Comparison of ENCODE assay signal across 15 cellular contexts in genomic region chr1:89276690-89277089, GRCh38. TPM values are rescaled to one million over a fixed set of nuclear protein-coding genes. Genes with fewer than 3 reads are reported as not detected.
A peak's percentile ranks its signal among the peaks of the same experiment; 100 is the strongest.
DNase-seq lines count a peak whose midpoint lies in the region; ATAC-seq and TF ChIP-seq lines count a peak whose summit lies in the region.
"Had no signal": no experiment of that assay in that cellular context is flagged by ENCODE, and none has a peak within 500 bp of the region (broad histone marks: within the 10 kb centered on the region; RNA-seq: fewer than 3 reads in every experiment).

No MANE protein-coding gene starts in this region.

- no peak overlapping the region for H3K27ac ChIP-seq in GM23338 (ENCODE audit: low read depth)
- H3K27ac ChIP-seq: coronary artery had no signal

- TF ChIP-seq CTCF in GM23338 (conservative IDR thresholded peaks at IDR 0.05; ENCODE audit: low read depth in 2 of 2) (peak; percentile 35 to 37), natural killer cell (IDR thresholded peaks at IDR 0.05) (no peak)

- no peaks in the 10 kb centered on the region for H3F3A ChIP-seq in GM23338 (replicated peaks; ENCODE audit: low read depth)

- H3K9me3 Mint-ChIP-seq in activated naive CD4-positive, alpha-beta T cell treated with anti-CD3 and anti-CD28 coated beads for 36 hours = peaks cover 3% of the 10 kb centered on the region
- H3K9me3 Mint-ChIP-seq in GM23338 = 0 out of 3 replicates have a peak, but pooled peaks cover 3% of the 10 kb centered on the region
- peaks cover 18% of the 10 kb centered on the region for H3K9me3 Mint-ChIP-seq in activated naive CD8-positive, alpha-beta T cell treated with anti-CD3 and anti-CD28 coated beads for 36 hours
- peaks cover 0 to 2% of the 10 kb centered on the region in 2 donors for H3K9me3 Mint-ChIP-seq in natural killer cell
- H3K9me3 Mint-ChIP-seq: stimulated activated naive CD8-positive, alpha-beta T cell treated with anti-CD3 and anti-CD28 coated beads, Interleukin-15, Interleukin-2, amounts not matched to agents 100 ng/mL and 50 ng/mL, for 24 hours had no signal

- no peak; the same call in 2 of the 3 replicates for ATAC-seq in GM23338
- no peak for ATAC-seq in natural killer cell
- ATAC-seq in HG02610 (IDR thresholded peaks at IDR 0.05; ENCODE audit: unreplicated experiment) = no peak
- no peak for ATAC-seq in GM19452 (IDR thresholded peaks at IDR 0.05; ENCODE audit: unreplicated experiment)

- H3K4me3 Mint-ChIP-seq in activated naive CD4-positive, alpha-beta T cell treated with anti-CD3 and anti-CD28 coated beads for 36 hours = no peak overlapping the region
- H3K4me3 Mint-ChIP-seq in GM23338 = no peak overlapping the region
- no peak overlapping the region for H3K4me3 Mint-ChIP-seq in activated naive CD8-positive, alpha-beta T cell treated with anti-CD3 and anti-CD28 coated beads for 36 hours
- no peak overlapping the region for H3K4me3 Mint-ChIP-seq in natural killer cell
- H3K4me3 Mint-ChIP-seq: stimulated activated naive CD8-positive, alpha-beta T cell treated with anti-CD3 and anti-CD28 coated beads, Interleukin-15, Interleukin-2, amounts not matched to agents 100 ng/mL and 50 ng/mL, for 24 hours had no signal

- H3K9me2 ChIP-seq in GM23338 (ENCODE audit: insufficient read depth) = no peaks in the 10 kb centered on the region

- no peak for DNase-seq in activated naive CD4-positive, alpha-beta T cell treated with anti-CD3 and anti-CD28 coated beads for 36 hours
- no peak for DNase-seq in activated naive CD4-positive, alpha-beta T cell treated with Interleukin-2 at 50 U/mL for 16 hours
- DNase-seq in GM23338 (ENCODE audit: low spot score) = peak; percentile 11
- DNase-seq in activated naive CD8-positive, alpha-beta T cell treated with anti-CD3 and anti-CD28 coated beads for 36 hours = no peak
- DNase-seq in natural killer cell = no peak
- DNase-seq in epidermal melanocyte (ENCODE audit: insufficient read length, low spot score) = no peak
- DNase-seq: activated CD4-positive, alpha-beta T cell treated with anti-CD3 and anti-CD28 coated beads for 48 hours; immature natural killer cell; Kasumi-1; NCI-H2081 treated with DMSO at 0.1 percent for 48 hours; SW 1271 had no signal

- no peaks in the 10 kb centered on the region for H4K20me1 ChIP-seq in GM23338 (replicated peaks; ENCODE audit: insufficient read depth)

- no peak overlapping the region for H3K4me2 ChIP-seq in GM23338

- H3K27ac Mint-ChIP-seq in activated naive CD4-positive, alpha-beta T cell treated with anti-CD3 and anti-CD28 coated beads for 36 hours = peak overlapping the region; percentile 61
- H3K27ac Mint-ChIP-seq in GM23338 (no peak overlapping the region), natural killer cell (peak overlapping the region; percentile 56 to 98)
- peak overlapping the region; percentile 98 for H3K27ac Mint-ChIP-seq in activated naive CD8-positive, alpha-beta T cell treated with anti-CD3 and anti-CD28 coated beads for 36 hours

- no peaks in the 10 kb centered on the region for H3K36me3 ChIP-seq in GM23338 (ENCODE audit: insufficient read depth)

- H2AFZ ChIP-seq in GM23338 = no peak overlapping the region

- CTCF ChIA-PET in activated naive CD4-positive, alpha-beta T cell treated with anti-CD3 and anti-CD28 coated beads for 36 hours (lab: Charles Lee) = interaction anchor here (0.7 to 7.2 kb wide), 13 partner anchors 9 to 292 kb away, joined by 3 to 73 read pairs (median 5); partner anchors contain the start of genes GBP4 and GBP6

- peaks cover 10% of the 10 kb centered on the region for H3K36me3 Mint-ChIP-seq in activated naive CD4-positive, alpha-beta T cell treated with anti-CD3 and anti-CD28 coated beads for 36 hours (ENCODE audit: low read depth)
- H3K36me3 Mint-ChIP-seq in GM23338 (ENCODE audit: low read depth) (no peaks in the 10 kb centered on the region), natural killer cell (peaks cover 9% of the 10 kb centered on the region)
- peaks cover 40% of the 10 kb centered on the region for H3K36me3 Mint-ChIP-seq in activated naive CD8-positive, alpha-beta T cell treated with anti-CD3 and anti-CD28 coated beads for 36 hours

- intact Hi-C loops in activated naive CD4-positive, alpha-beta T cell treated with anti-CD3 and anti-CD28 coated beads for 36 hours (cut with micrococcal nuclease) = loop anchor here (1.0 to 5.0 kb wide), 9 partner anchors 82 to 474 kb away; partner anchors contain the start of gene GBP3
- intact Hi-C loops in natural killer cell (cut with micrococcal nuclease) = loop anchor here (5.0 kb wide), 1 partner anchor 209 kb away; the partner anchor contains the start of gene GBP1

- peaks cover 71% of the 10 kb centered on the region for H3K4me1 Mint-ChIP-seq in activated naive CD4-positive, alpha-beta T cell treated with anti-CD3 and anti-CD28 coated beads for 36 hours (ENCODE audit: low read depth)
- H3K4me1 Mint-ChIP-seq in GM23338 (no peaks in the 10 kb centered on the region), natural killer cell (peaks cover 72 to 76% of the 10 kb centered on the region in 2 donors)
- peaks cover 73% of the 10 kb centered on the region for H3K4me1 Mint-ChIP-seq in activated naive CD8-positive, alpha-beta T cell treated with anti-CD3 and anti-CD28 coated beads for 36 hours

- no peak overlapping the region for H3K4me3 ChIP-seq in GM23338
- H3K4me3 ChIP-seq: coronary artery had no signal

- no peaks in the 10 kb centered on the region for H3K27me3 Mint-ChIP-seq in activated naive CD4-positive, alpha-beta T cell treated with anti-CD3 and anti-CD28 coated beads for 36 hours (ENCODE audit: low read depth)
- H3K27me3 Mint-ChIP-seq in GM23338 (ENCODE audit: insufficient read depth, low read depth, poor library complexity) (no peaks in the 10 kb centered on the region), natural killer cell (ENCODE audit: low read depth in 2 of 2) (no peaks in the 10 kb centered on the region)
- H3K27me3 Mint-ChIP-seq in activated naive CD8-positive, alpha-beta T cell treated with anti-CD3 and anti-CD28 coated beads for 36 hours = no peaks in the 10 kb centered on the region
- H3K27me3 Mint-ChIP-seq: stimulated activated naive CD8-positive, alpha-beta T cell treated with anti-CD3 and anti-CD28 coated beads, Interleukin-15, Interleukin-2, amounts not matched to agents 100 ng/mL and 50 ng/mL, for 24 hours had no signal

- no peaks in the 10 kb centered on the region for H3K4me1 ChIP-seq in GM23338 (ENCODE audit: insufficient read depth)

- H3K79me2 ChIP-seq in GM23338 (replicated peaks; ENCODE audit: insufficient read depth) = no peaks in the 10 kb centered on the region

- no peaks in the 10 kb centered on the region for H3K27me3 ChIP-seq in GM23338 (ENCODE audit: insufficient read depth)

TF ChIP-seq in GM23338, 12 proteins besides CTCF, POLR2A, EP300 and RAD21 (continues in another document):
- no peak for TF ChIP-seq STAT1 (IDR thresholded peaks at IDR 0.05; ENCODE audit: unreplicated experiment)
- no peak for TF ChIP-seq ETS1 (IDR thresholded peaks at IDR 0.05)
- no peak for TF ChIP-seq JUNB (IDR thresholded peaks at IDR 0.05; ENCODE audit: unreplicated experiment)
- TF ChIP-seq POLR2AphosphoS5 (IDR thresholded peaks at IDR 0.05; ENCODE audit: low read depth) = no peak
- TF ChIP-seq EZH2 (IDR thresholded peaks at IDR 0.05; ENCODE audit: low read depth, unreplicated experiment) = no peak
- no peak for TF ChIP-seq REST (IDR thresholded peaks at IDR 0.05; ENCODE audit: unreplicated experiment)

RNA-seq across cellular contexts. Expression of gene GBP5, which starts 4.0 kb away (rescaled TPM):
- 10 to 100 TPM; 84.3 to 85.5 TPM for total RNA-seq in activated naive CD4-positive, alpha-beta T cell treated with anti-CD3 and anti-CD28 coated beads for 36 hours
- not detected in 2 replicates for total RNA-seq in GM23338 (2014; rRNA removed; shearing (Covaris generic))
- polyA plus RNA-seq in GM23338 (2016; fragmentation: Nextera tagmentation; extraction: Ambion mirVana) = not detected in 2 replicates
- 100 to 1,000 TPM; 186 to 187 TPM for total RNA-seq in activated naive CD8-positive, alpha-beta T cell treated with anti-CD3 and anti-CD28 coated beads for 36 hours
- 100 to 1,000 TPM; 191 to 249 (median 219) TPM for total RNA-seq in natural killer cell

Comparison
In these comparisons a context has a peak if more than half of its experiments do, and no peak if none do; other contexts are left out.
1. RNA of gene GBP5, which starts 4.0 kb away (total RNA-seq): 191 to 249 TPM in natural killer cell, 186 to 187 TPM in activated naive CD8-positive, alpha-beta T cell treated with anti-CD3 and anti-CD28 coated beads for 36 hours and 84.3 to 85.5 TPM in activated naive CD4-positive, alpha-beta T cell treated with anti-CD3 and anti-CD28 coated beads for 36 hours; not detected in GM23338; every median in the first group is over 10 times any median in the second.